In genomic region chr5:172602712-172603289, GRCh38 we compare ENCODE assay signal across 15 cellular contexts. TPM values are rescaled to one million over a fixed set of nuclear protein-coding genes. Genes with fewer than 3 reads are reported as not detected.
A peak's percentile ranks its signal among the peaks of the same experiment; 100 is the strongest.
DNase-seq lines count a peak whose midpoint lies in the region; ATAC-seq and TF ChIP-seq lines count a peak whose summit lies in the region.
"Had no signal": no experiment of that assay in that cellular context is flagged by ENCODE, and none has a peak within 500 bp of the region (broad histone marks: within the 10 kb centered on the region; RNA-seq: fewer than 3 reads in every experiment).

No MANE protein-coding gene starts in this region.

- H3K36me3 ChIP-seq in brain microvascular endothelial cell (replicated peaks), result no peaks in the 10 kb centered on the region
- no peaks in the 10 kb centered on the region for H3K36me3 ChIP-seq in neural progenitor cell
- no peaks in the 10 kb centered on the region for H3K36me3 ChIP-seq in thyroid gland

- H3K4me3 ChIP-seq in brain microvascular endothelial cell (ENCODE audit: low read depth, low read length) (no peak overlapping the region), neural progenitor cell (no peak overlapping the region), thyroid gland (replicated peaks in 1 of 3) (no peak overlapping the region)

- peak overlapping the region; percentile 73 for H3K27ac Mint-ChIP-seq in neural progenitor cell
- H3K27ac Mint-ChIP-seq in activated naive CD8-positive, alpha-beta T cell treated with anti-CD3 and anti-CD28 coated beads, Interleukin-2, amount 50 U/mL, for 24 hours, result no peak overlapping the region

- peaks cover 7% of the 10 kb centered on the region for H3K9me3 Mint-ChIP-seq in neural progenitor cell
- no peaks in the 10 kb centered on the region for H3K9me3 Mint-ChIP-seq in activated naive CD8-positive, alpha-beta T cell treated with anti-CD3 and anti-CD28 coated beads, Interleukin-2, amount 50 U/mL, for 24 hours

- H3K27me3 ChIP-seq in brain microvascular endothelial cell (replicated peaks) (no peaks in the 10 kb centered on the region), neural progenitor cell (no peaks in the 10 kb centered on the region), thyroid gland (no peaks in the 10 kb centered on the region)

- intact Hi-C loops in left cardiac atrium (cut with DNase I), result no loop called here
- intact Hi-C loops in thyroid gland (cut with DNase I), result no loop called here

- H3K27ac ChIP-seq in brain microvascular endothelial cell (no peak overlapping the region), neural progenitor cell (no peak overlapping the region), thyroid gland (peak overlapping the region; percentile 30 to 52 (median 33))
- H3K27ac ChIP-seq: foreskin keratinocyte had no signal

- H3K4me1 Mint-ChIP-seq in neural progenitor cell, result peaks cover 36% of the 10 kb centered on the region
- no peaks in the 10 kb centered on the region for H3K4me1 Mint-ChIP-seq in activated naive CD8-positive, alpha-beta T cell treated with anti-CD3 and anti-CD28 coated beads, Interleukin-2, amount 50 U/mL, for 24 hours

- H3K4me2 ChIP-seq in neural progenitor cell, result peak overlapping the region; percentile 48

- peak; percentile 11 for DNase-seq in brain microvascular endothelial cell
- DNase-seq in left cardiac atrium, result peak; percentile 46
- no peak for DNase-seq in neural progenitor cell (ENCODE audit: low spot score)
- DNase-seq in thyroid gland, result no peak
- DNase-seq in NCI-H510A treated with DMSO at 0.1 percent for 48 hours (lab: John Stamatoyannopoulos, UW), result no peak
- DNase-seq in activated naive CD8-positive, alpha-beta T cell treated with anti-CD3 and anti-CD28 coated beads, Interleukin-2, amount 50 U/mL, for 24 hours, result no peak
- no peak for DNase-seq in cortex of kidney (lab: John Stamatoyannopoulos, UW)
- DNase-seq: activated CD4-positive, CD25-positive, alpha-beta regulatory T cell; central memory CD4-positive, alpha-beta T cell; foreskin keratinocyte; NCI-H1105 treated with DMSO at 0.1 percent for 48 hours; NCI-H774; SIG-M5; stimulated activated CD4-positive, alpha-beta T cell treated with anti-CD3 and anti-CD28 coated beads, Interleukin-15, amount 100 ng/mL, for 24 hours had no signal

- H3K4me3 Mint-ChIP-seq in neural progenitor cell, result no peak overlapping the region
- no peak overlapping the region for H3K4me3 Mint-ChIP-seq in activated naive CD8-positive, alpha-beta T cell treated with anti-CD3 and anti-CD28 coated beads, Interleukin-2, amount 50 U/mL, for 24 hours

- no peaks in the 10 kb centered on the region for H3K9me3 ChIP-seq in neural progenitor cell (ENCODE audit: low read depth)
- no peaks in the 10 kb centered on the region for H3K9me3 ChIP-seq in thyroid gland

- H2AFZ ChIP-seq in neural progenitor cell (replicated peaks), result peak overlapping the region; percentile 99

- H3K36me3 Mint-ChIP-seq in neural progenitor cell, result peaks cover 1% of the 10 kb centered on the region
- no peaks in the 10 kb centered on the region for H3K36me3 Mint-ChIP-seq in activated naive CD8-positive, alpha-beta T cell treated with anti-CD3 and anti-CD28 coated beads, Interleukin-2, amount 50 U/mL, for 24 hours (ENCODE audit: low read depth)

- TF ChIP-seq CTCF in brain microvascular endothelial cell (IDR thresholded peaks at IDR 0.05; ENCODE audit: low read depth, low read length, missing control alignments) (no peak), neural progenitor cell (IDR thresholded peaks at IDR 0.05) (no peak), thyroid gland (IDR thresholded peaks at IDR 0.05) (no peak)

- ATAC-seq in left cardiac atrium (peak; percentile 35 to 43), GM21619 (IDR thresholded peaks at IDR 0.05; ENCODE audit: unreplicated experiment) (no peak)
- no peak for ATAC-seq in activated naive CD8-positive, alpha-beta T cell treated with anti-CD3 and anti-CD28 coated beads, Interleukin-2, amount 50 U/mL, for 24 hours
- ATAC-seq: foreskin keratinocyte had no signal

- H3K4me1 ChIP-seq in neural progenitor cell, result peaks cover 34% of the 10 kb centered on the region
- H3K4me1 ChIP-seq in thyroid gland, result peaks cover 0 to 4% of the 10 kb centered on the region in 2 donors
- H3K4me1 ChIP-seq: foreskin keratinocyte had no signal

- peaks cover 11% of the 10 kb centered on the region for H3K27me3 Mint-ChIP-seq in neural progenitor cell (ENCODE audit: insufficient read depth, low read depth)
- peaks cover 2% of the 10 kb centered on the region for H3K27me3 Mint-ChIP-seq in activated naive CD8-positive, alpha-beta T cell treated with anti-CD3 and anti-CD28 coated beads, Interleukin-2, amount 50 U/mL, for 24 hours

- peaks cover 7% of the 10 kb centered on the region for H3F3A ChIP-seq in neural progenitor cell (ENCODE audit: low read depth)

- in situ Hi-C loops in brain microvascular endothelial cell (cut with HindIII; ENCODE audit: low pct_ligation_motif_present, low sequenced_read_pairs), result no loop called here

- no peaks in the 10 kb centered on the region for H3K79me2 ChIP-seq in neural progenitor cell (ENCODE audit: low read depth)

- no peak overlapping the region for H3K9ac ChIP-seq in neural progenitor cell

- 66 to 77% methylated on average over 19 of the region's 19 CpGs for WGBS in thyroid gland, 2 donors

- no peak for TF ChIP-seq POLR2A in thyroid gland (IDR thresholded peaks at IDR 0.05)

- no peaks in the 10 kb centered on the region for H4K20me1 ChIP-seq in neural progenitor cell (ENCODE audit: low read depth)

RNA-seq across cellular contexts. Expression of gene NEURL1B, which starts 38.3 kb away (rescaled TPM):
- 10 to 100 TPM; 20.6 to 33.6 TPM for total RNA-seq in left cardiac atrium
- total RNA-seq in neural progenitor cell (ENCODE audit: low replicate concordance), result 12.1 and 20.2 TPM in 2 replicates
- 10 to 100 TPM in 2 of 4 donors, 1 to 10 TPM in 2; 8.2 to 29.9 (median 10.9) TPM for total RNA-seq in thyroid gland

Comparison
In these comparisons a context has a peak if more than half of its experiments do, and no peak if none do; other contexts are left out.
1. DNase-seq: peak in brain microvascular endothelial cell (single experiment) and left cardiac atrium (single experiment); none in neural progenitor cell (single experiment), thyroid gland (0 of 2), NCI-H510A treated with DMSO at 0.1 percent for 48 hours (single experiment), activated naive CD8-positive, alpha-beta T cell treated with anti-CD3 and anti-CD28 coated beads, Interleukin-2, amount 50 U/mL, for 24 hours (single experiment) and cortex of kidney (single experiment).
2. H3K27ac ChIP-seq: peak in thyroid gland (3 of 3); none in brain microvascular endothelial cell (single experiment) and neural progenitor cell (single experiment).
3. ATAC-seq: peak in left cardiac atrium (2 of 2); none in GM21619 (single experiment) and activated naive CD8-positive, alpha-beta T cell treated with anti-CD3 and anti-CD28 coated beads, Interleukin-2, amount 50 U/mL, for 24 hours (single experiment).